16 cellular contexts compared by ENCODE assay signal in genomic region chr15:37109151-37109912, GRCh38. TPM values are rescaled to one million over a fixed set of nuclear protein-coding genes. Genes with fewer than 3 reads are reported as not detected.
DNase-seq lines count a peak whose midpoint lies in the region; ATAC-seq and TF ChIP-seq lines count a peak whose summit lies in the region.
"Had no signal": no experiment of that assay in that cellular context is flagged by ENCODE, and none has a peak within 500 bp of the region (broad histone marks: within the 10 kb centered on the region; RNA-seq: fewer than 3 reads in every experiment).

No MANE protein-coding gene starts in this region.

- H2AFZ ChIP-seq in GM23338 (no peak overlapping the region), SK-N-SH (ENCODE audit: low read depth) (peak overlapping the region; percentile 56; the same call in 1 of the 2 replicates)

- H3K4me1 ChIP-seq in GM23338 (ENCODE audit: insufficient read depth) (peaks cover 78% of the 10 kb centered on the region), SK-N-SH (ENCODE audit: control insufficient read depth in 1 of 2, insufficient read depth in 2 of 2, low read depth in 1 of 2, low read length in 1 of 2) (peaks cover 14 to 34% of the 10 kb centered on the region in 2 experiments; a peak in 2 of 4 replicates)
- H3K4me1 ChIP-seq: parathyroid adenoma had no signal

- peak overlapping the region; percentile 63 for H3K4me3 Mint-ChIP-seq in GM23338
- peak overlapping the region; percentile 79 for H3K4me3 Mint-ChIP-seq in progenitor cell of endocrine pancreas (ENCODE audit: low read depth)
- H3K4me3 Mint-ChIP-seq: activated CD8-positive, alpha-beta T cell treated with anti-CD3 and anti-CD28 coated beads, Interleukin-2, amount 10 ng/mL, durations not matched to agents 7 days and 5 days had no signal

- H3K27me3 Mint-ChIP-seq in GM23338 (ENCODE audit: insufficient read depth, low read depth, poor library complexity) (peaks cover 92% of the 10 kb centered on the region), progenitor cell of endocrine pancreas (no peaks in the 10 kb centered on the region)

- no peaks in the 10 kb centered on the region for H3K79me2 ChIP-seq in GM23338 (replicated peaks; ENCODE audit: insufficient read depth)
- peaks cover 73% of the 10 kb centered on the region for H3K79me2 ChIP-seq in SK-N-SH (ENCODE audit: insufficient read depth)
- H3K79me2 ChIP-seq: parathyroid adenoma had no signal

- ATAC-seq in GM23338 (peak; percentile 21), GM18873 (IDR thresholded peaks at IDR 0.05; ENCODE audit: low FRiP score, unreplicated experiment) (no peak), GM19397 (IDR thresholded peaks at IDR 0.05; ENCODE audit: unreplicated experiment) (no peak)
- ATAC-seq: activated CD8-positive, alpha-beta T cell treated with anti-CD3 and anti-CD28 coated beads, Interleukin-2, amount 10 ng/mL, durations not matched to agents 7 days and 5 days had no signal

- peak overlapping the region; percentile 100 for H3K9ac ChIP-seq in SK-N-SH
- H3K9ac ChIP-seq: parathyroid adenoma had no signal

- peaks cover 12% of the 10 kb centered on the region for H3F3A ChIP-seq in GM23338 (replicated peaks; ENCODE audit: low read depth)
- peaks cover 28% of the 10 kb centered on the region for H3F3A ChIP-seq in SK-N-SH (replicated peaks; ENCODE audit: insufficient read depth)

- H3K36me3 ChIP-seq in GM23338 (ENCODE audit: insufficient read depth), result no peaks in the 10 kb centered on the region
- H3K36me3 ChIP-seq in SK-N-SH (replicated peaks in 1 of 2; ENCODE audit: control insufficient read depth in 1 of 2, insufficient read depth in 2 of 2, low read length in 1 of 2), result peaks cover 0 to 6% of the 10 kb centered on the region in 2 experiments
- H3K36me3 ChIP-seq: MG63 had no signal

- POLR2A ChIA-PET in SK-N-SH (lab: Yijun Ruan, JAX), result interaction anchor here (0.8 to 3.3 kb wide), 10 partner anchors 8 to 772 kb away, joined by 3 to 35 read pairs (median 6); partner anchors contain the start of gene MEIS2

- TF ChIP-seq CTCF in GM23338 (conservative IDR thresholded peaks at IDR 0.05; ENCODE audit: low read depth in 2 of 2) (no peak), SK-N-SH (IDR thresholded peaks at IDR 0.05) (no peak), fibroblast of villous mesenchyme (IDR thresholded peaks at IDR 0.05; ENCODE audit: insufficient read depth, low read depth, low read length) (no peak), progenitor cell of endocrine pancreas (IDR thresholded peaks at IDR 0.05; ENCODE audit: unreplicated experiment) (no peak)

- 13% methylated on average over 18 of the region's 18 CpGs for WGBS in SK-N-SH (ENCODE audit: low lambda C conversion rate)

- peak; percentile 80 for DNase-seq in GM23338 (ENCODE audit: low spot score)
- DNase-seq in SK-N-SH, result no peak
- DNase-seq in fibroblast of villous mesenchyme (ENCODE audit: low read depth), result peak; percentile 20
- no peak for DNase-seq in progenitor cell of endocrine pancreas (ENCODE audit: low spot score, unreplicated experiment)
- no peak for DNase-seq in cerebellar cortex (ENCODE audit: low spot score)
- DNase-seq: activated CD8-positive, alpha-beta T cell treated with anti-CD3 and anti-CD28 coated beads, Interleukin-2, amount 10 ng/mL, durations not matched to agents 7 days and 5 days; activated naive CD4-positive, alpha-beta T cell treated with anti-CD3 and anti-CD28 coated beads, Interleukin-2, amount 50 U/mL, for 16 hours; cortex of kidney; stimulated activated naive CD4-positive, alpha-beta T cell treated with Interleukin-2 at 50 U/mL for 16 hours; T1000 had no signal

- peaks cover 95% of the 10 kb centered on the region for H3K27me3 ChIP-seq in GM23338 (ENCODE audit: insufficient read depth)
- no peaks in the 10 kb centered on the region for H3K27me3 ChIP-seq in SK-N-SH (ENCODE audit: insufficient read depth)

- H3K4me2 ChIP-seq in GM23338 (peak overlapping the region; percentile 86), SK-N-SH (peak overlapping the region; percentile 89)

- H3K4me3 ChIP-seq in GM23338 (peak overlapping the region; percentile 63), SK-N-SH (ENCODE audit: low read depth in 2 of 2, low read length in 1 of 2) (peak overlapping the region; percentile 63 to 74), fibroblast of villous mesenchyme (ENCODE audit: low read depth, low read length) (peak overlapping the region; percentile 31)

- TF ChIP-seq RAD21 in SK-N-SH (IDR thresholded peaks at IDR 0.05; ENCODE audit: low read length), result no peak

- H3K36me3 Mint-ChIP-seq in GM23338 (ENCODE audit: low read depth) (no peaks in the 10 kb centered on the region), progenitor cell of endocrine pancreas (ENCODE audit: insufficient read depth) (no peaks in the 10 kb centered on the region)

- H4K20me1 ChIP-seq in GM23338 (replicated peaks; ENCODE audit: insufficient read depth) (no peaks in the 10 kb centered on the region; the same call in 1 of the 2 replicates), SK-N-SH (ENCODE audit: insufficient read depth) (no peaks in the 10 kb centered on the region)

- no peaks in the 10 kb centered on the region for H3K9me3 ChIP-seq in SK-N-SH
- H3K9me3 ChIP-seq: MG63 had no signal

- H3K9me3 Mint-ChIP-seq in GM23338 (no peaks in the 10 kb centered on the region), progenitor cell of endocrine pancreas (ENCODE audit: low read depth) (no peaks in the 10 kb centered on the region)

- no peak overlapping the region for H3K27ac Mint-ChIP-seq in GM23338
- peak overlapping the region; percentile 92 for H3K27ac Mint-ChIP-seq in progenitor cell of endocrine pancreas
- H3K27ac Mint-ChIP-seq: activated CD8-positive, alpha-beta T cell treated with anti-CD3 and anti-CD28 coated beads, Interleukin-2, amount 10 ng/mL, durations not matched to agents 7 days and 5 days had no signal

- H3K4me1 Mint-ChIP-seq in GM23338 (peaks cover 81% of the 10 kb centered on the region), progenitor cell of endocrine pancreas (ENCODE audit: low read depth) (peaks cover 76% of the 10 kb centered on the region)

- CTCF ChIA-PET in SK-N-SH (lab: Yijun Ruan, JAX), result interaction anchor here (0.7 to 10.8 kb wide), 9 partner anchors 12 to 771 kb away, joined by 3 to 101 read pairs (median 5); no protein-coding TSS in a partner anchor

- H3K27ac ChIP-seq in GM23338 (ENCODE audit: low read depth) (no peak overlapping the region), SK-N-SH (ENCODE audit: low read depth in 2 of 2, low read length in 1 of 2) (peak overlapping the region; percentile 99)
- H3K27ac ChIP-seq: C4-2B, HL-60, parathyroid adenoma had no signal

- H3K9me2 ChIP-seq in GM23338 (ENCODE audit: insufficient read depth), result no peaks in the 10 kb centered on the region
- no peaks in the 10 kb centered on the region for H3K9me2 ChIP-seq in SK-N-SH

- TF ChIP-seq EP300 in SK-N-SH (IDR thresholded peaks at IDR 0.05; ENCODE audit: borderline replicate concordance in 1 of 2, low read depth in 1 of 2, low read length in 1 of 2), result no peak

TF ChIP-seq in GM23338, 12 proteins besides CTCF, POLR2A, EP300 and RAD21 (continues in another document):
- no peak for TF ChIP-seq CREB1 (CRISPR knock-in tag; IDR thresholded peaks at IDR 0.05; ENCODE audit: low read depth)

TF ChIP-seq in SK-N-SH, 30 proteins besides CTCF, POLR2A, EP300 and RAD21 (continues in another document):
- TF ChIP-seq, protein P1, sequence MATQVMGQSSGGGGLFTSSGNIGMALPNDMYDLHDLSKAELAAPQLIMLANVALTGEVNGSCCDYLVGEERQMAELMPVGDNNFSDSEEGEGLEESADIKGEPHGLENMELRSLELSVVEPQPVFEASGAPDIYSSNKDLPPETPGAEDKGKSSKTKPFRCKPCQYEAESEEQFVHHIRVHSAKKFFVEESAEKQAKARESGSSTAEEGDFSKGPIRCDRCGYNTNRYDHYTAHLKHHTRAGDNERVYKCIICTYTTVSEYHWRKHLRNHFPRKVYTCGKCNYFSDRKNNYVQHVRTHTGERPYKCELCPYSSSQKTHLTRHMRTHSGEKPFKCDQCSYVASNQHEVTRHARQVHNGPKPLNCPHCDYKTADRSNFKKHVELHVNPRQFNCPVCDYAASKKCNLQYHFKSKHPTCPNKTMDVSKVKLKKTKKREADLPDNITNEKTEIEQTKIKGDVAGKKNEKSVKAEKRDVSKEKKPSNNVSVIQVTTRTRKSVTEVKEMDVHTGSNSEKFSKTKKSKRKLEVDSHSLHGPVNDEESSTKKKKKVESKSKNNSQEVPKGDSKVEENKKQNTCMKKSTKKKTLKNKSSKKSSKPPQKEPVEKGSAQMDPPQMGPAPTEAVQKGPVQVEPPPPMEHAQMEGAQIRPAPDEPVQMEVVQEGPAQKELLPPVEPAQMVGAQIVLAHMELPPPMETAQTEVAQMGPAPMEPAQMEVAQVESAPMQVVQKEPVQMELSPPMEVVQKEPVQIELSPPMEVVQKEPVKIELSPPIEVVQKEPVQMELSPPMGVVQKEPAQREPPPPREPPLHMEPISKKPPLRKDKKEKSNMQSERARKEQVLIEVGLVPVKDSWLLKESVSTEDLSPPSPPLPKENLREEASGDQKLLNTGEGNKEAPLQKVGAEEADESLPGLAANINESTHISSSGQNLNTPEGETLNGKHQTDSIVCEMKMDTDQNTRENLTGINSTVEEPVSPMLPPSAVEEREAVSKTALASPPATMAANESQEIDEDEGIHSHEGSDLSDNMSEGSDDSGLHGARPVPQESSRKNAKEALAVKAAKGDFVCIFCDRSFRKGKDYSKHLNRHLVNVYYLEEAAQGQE (IDR thresholded peaks at IDR 0.05; ENCODE audit: low read depth, low read length), result no peak
- TF ChIP-seq, protein P2, sequence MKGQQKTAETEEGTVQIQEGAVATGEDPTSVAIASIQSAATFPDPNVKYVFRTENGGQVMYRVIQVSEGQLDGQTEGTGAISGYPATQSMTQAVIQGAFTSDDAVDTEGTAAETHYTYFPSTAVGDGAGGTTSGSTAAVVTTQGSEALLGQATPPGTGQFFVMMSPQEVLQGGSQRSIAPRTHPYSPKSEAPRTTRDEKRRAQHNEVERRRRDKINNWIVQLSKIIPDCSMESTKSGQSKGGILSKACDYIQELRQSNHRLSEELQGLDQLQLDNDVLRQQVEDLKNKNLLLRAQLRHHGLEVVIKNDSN (IDR thresholded peaks at IDR 0.05; ENCODE audit: borderline replicate concordance, low read depth), result no peak
- TF ChIP-seq JUND (IDR thresholded peaks at IDR 0.05) (no peak), GABPA (IDR thresholded peaks at IDR 0.05; ENCODE audit: low read depth) (no peak), MEF2A (IDR thresholded peaks at IDR 0.05; ENCODE audit: borderline replicate concordance, low read depth) (no peak)

RNA-seq across cellular contexts. Expression of gene MEIS2, which starts 9.0 kb away (rescaled TPM):
- total RNA-seq in GM23338 (2014; rRNA removed; shearing (Covaris generic)), result not detected in 2 replicates
- polyA plus RNA-seq in GM23338 (2016; fragmentation: Nextera tagmentation; extraction: Ambion mirVana) (0.16 and 0.27 TPM in 2 replicates), SK-N-SH (2012; rRNA removed) (120 and 146 TPM in 2 replicates)
- polyA plus RNA-seq in SK-N-SH (2012; cell fraction: cytosol; rRNA removed), result 113 and 133 TPM in 2 replicates
- 253 and 311 TPM in 2 replicates for polyA plus RNA-seq in SK-N-SH (2012; cell fraction: nucleus; rRNA removed)
- total RNA-seq in fibroblast of villous mesenchyme (40.9 and 73.0 TPM in 2 replicates), progenitor cell of endocrine pancreas (133 and 143 TPM in 2 replicates)
- total RNA-seq: activated CD8-positive, alpha-beta T cell treated with anti-CD3 and anti-CD28 coated beads, Interleukin-2, amount 10 ng/mL, durations not matched to agents 7 days and 5 days had no signal

Comparison
In these comparisons a context has a peak if more than half of its experiments do, and no peak if none do; other contexts are left out.
1. DNase-seq: peak in GM23338 (single experiment) and fibroblast of villous mesenchyme (single experiment); none in SK-N-SH (single experiment), progenitor cell of endocrine pancreas (single experiment) and cerebellar cortex (single experiment).
2. RNA of gene MEIS2, which starts 9.0 kb away (total RNA-seq): 133 to 143 TPM in progenitor cell of endocrine pancreas and 40.9 to 73.0 TPM in fibroblast of villous mesenchyme; not detected in GM23338; every median in the first group is over 10 times any median in the second.
3. Peak in every context shown above with its lines, with median percentiles within 50 percentile points of each other: H3K4me3 ChIP-seq.